Comparison of ENCODE assay signal across 8 cellular contexts in genomic region chr3:49674491-49674983, GRCh38. TPM values are rescaled to one million over a fixed set of nuclear protein-coding genes. Genes with fewer than 3 reads are reported as not detected.
DNase-seq lines count a peak whose midpoint lies in the region; ATAC-seq, FAIRE-seq and TF ChIP-seq lines count a peak whose summit lies in the region.

No MANE protein-coding gene starts in this region.

- no peaks in the 10 kb centered on the region for H3K27me3 Mint-ChIP-seq in activated CD4-positive, alpha-beta memory T cell treated with anti-CD3 and anti-CD28 coated beads, Interleukin-2, amount 10 ng/mL, durations not matched to agents 7 days and 5 days

- peak overlapping the region; percentile 97 for H3K27ac ChIP-seq in left ventricle myocardium inferior (replicated peaks)

- CTCF ChIA-PET in activated CD4-positive, alpha-beta memory T cell treated with anti-CD3 and anti-CD28 coated beads, Interleukin-2, amount 10 ng/mL, durations not matched to agents 7 days and 5 days (lab: Charles Lee), result interaction anchor here (2.2 kb wide), 1 partner anchor 135 kb away, joined by 9 read pairs; no protein-coding TSS in a partner anchor

- FAIRE-seq in GM19239 (lab: Jason Lieb, UNC), result peak; percentile 23

- peak; percentile 22 for ATAC-seq in HG03139 (IDR thresholded peaks at IDR 0.05; ENCODE audit: unreplicated experiment)

- H3K36me3 ChIP-seq in left ventricle myocardium inferior, result peaks cover 40% of the 10 kb centered on the region

- peaks cover 37% of the 10 kb centered on the region for H3K4me1 Mint-ChIP-seq in activated CD4-positive, alpha-beta memory T cell treated with anti-CD3 and anti-CD28 coated beads, Interleukin-2, amount 10 ng/mL, durations not matched to agents 7 days and 5 days

- no peaks in the 10 kb centered on the region for H3K9me3 Mint-ChIP-seq in activated CD4-positive, alpha-beta memory T cell treated with anti-CD3 and anti-CD28 coated beads, Interleukin-2, amount 10 ng/mL, durations not matched to agents 7 days and 5 days

- POLR2A ChIA-PET in activated CD4-positive, alpha-beta memory T cell treated with anti-CD3 and anti-CD28 coated beads, Interleukin-2, amount 10 ng/mL, durations not matched to agents 7 days and 5 days (lab: Charles Lee), result interaction anchor here (1.1 to 2.4 kb wide), 2 partner anchors 49 to 135 kb away, joined by 3 to 8 read pairs; partner anchors contain the start of gene GMPPB

- intact Hi-C loops in left ventricle myocardium inferior (cut with micrococcal nuclease), result no loop called here

- no peaks in the 10 kb centered on the region for H3K27me3 ChIP-seq in left ventricle myocardium inferior (ENCODE audit: low read depth)

- H3K4me1 ChIP-seq in left ventricle myocardium inferior, result peaks cover 33% of the 10 kb centered on the region

- TF ChIP-seq CTCF in left ventricle myocardium inferior (IDR thresholded peaks at IDR 0.05; ENCODE audit: borderline replicate concordance), result peak; percentile 17

- peak overlapping the region; percentile 91 for H3K4me3 Mint-ChIP-seq in activated CD4-positive, alpha-beta memory T cell treated with anti-CD3 and anti-CD28 coated beads, Interleukin-2, amount 10 ng/mL, durations not matched to agents 7 days and 5 days

- peaks cover 22% of the 10 kb centered on the region for H3K36me3 Mint-ChIP-seq in activated CD4-positive, alpha-beta memory T cell treated with anti-CD3 and anti-CD28 coated beads, Interleukin-2, amount 10 ng/mL, durations not matched to agents 7 days and 5 days (ENCODE audit: low read depth)

- peak overlapping the region; percentile 98 for H3K27ac Mint-ChIP-seq in activated CD4-positive, alpha-beta memory T cell treated with anti-CD3 and anti-CD28 coated beads, Interleukin-2, amount 10 ng/mL, durations not matched to agents 7 days and 5 days

- DNase-seq in GM19239 (ENCODE audit: insufficient read length, low spot score) (no peak), left ventricle myocardium inferior (no peak), UCSD-AML1 (lab: John Stamatoyannopoulos, UW; ENCODE audit: unreplicated experiment) (no peak), mucosa of gallbladder (ENCODE audit: low spot score) (no peak), SK-N-DZ (ENCODE audit: low spot score) (no peak)
- no peak for DNase-seq in activated CD4-positive, alpha-beta memory T cell treated with anti-CD3 and anti-CD28 coated beads, Interleukin-2, amount 10 ng/mL, durations not matched to agents 7 days and 5 days
- peak; percentile 60 for DNase-seq in stimulated activated CD4-positive, alpha-beta T cell treated with anti-CD3 and anti-CD28 coated beads, Interleukin-15, amount 100 ng/mL, for 24 hours

- H3K4me3 ChIP-seq in left ventricle myocardium inferior, result peak overlapping the region; percentile 88

- H3K9me3 ChIP-seq in left ventricle myocardium inferior (replicated peaks), result no peaks in the 10 kb centered on the region

RNA-seq across cellular contexts. Expression of gene APEH, which starts 0.4 kb away (rescaled TPM):
- total RNA-seq in activated CD4-positive, alpha-beta memory T cell treated with anti-CD3 and anti-CD28 coated beads, Interleukin-2, amount 10 ng/mL, durations not matched to agents 7 days and 5 days, result 100 to 1,000 TPM; 132 to 136 TPM
- 99.0 TPM for total RNA-seq in left ventricle myocardium inferior
- total RNA-seq in mucosa of gallbladder, result 128 TPM
- polyA plus RNA-seq in SK-N-DZ (2014; cell fraction: cytosol; rRNA removed), result 57.0 and 60.5 TPM in 2 replicates
- 167 and 174 TPM in 2 replicates for polyA plus RNA-seq in SK-N-DZ (2014; cell fraction: nucleus; rRNA removed)

RNA-seq across cellular contexts. Expression of gene MST1, which starts 14.7 kb away (rescaled TPM):
- 10 to 100 TPM in 1 of 2 experiments, 1 to 10 TPM in 1; 8.6 to 12.4 TPM for total RNA-seq in activated CD4-positive, alpha-beta memory T cell treated with anti-CD3 and anti-CD28 coated beads, Interleukin-2, amount 10 ng/mL, durations not matched to agents 7 days and 5 days
- 5.4 TPM for total RNA-seq in left ventricle myocardium inferior
- 45.5 TPM for total RNA-seq in mucosa of gallbladder
- polyA plus RNA-seq in SK-N-DZ (2014; cell fraction: cytosol; rRNA removed), result 2.6 and 6.7 TPM in 2 replicates
- polyA plus RNA-seq in SK-N-DZ (2014; cell fraction: nucleus; rRNA removed), result 96.5 and 100 TPM in 2 replicates

RNA-seq across cellular contexts. Expression of gene RNF123, which starts 14.8 kb away (rescaled TPM):
- 10 to 100 TPM; 35.5 to 38.3 TPM for total RNA-seq in activated CD4-positive, alpha-beta memory T cell treated with anti-CD3 and anti-CD28 coated beads, Interleukin-2, amount 10 ng/mL, durations not matched to agents 7 days and 5 days
- total RNA-seq in left ventricle myocardium inferior (48.6 TPM), mucosa of gallbladder (55.6 TPM)
- polyA plus RNA-seq in SK-N-DZ (2014; cell fraction: cytosol; rRNA removed), result 14.9 and 15.5 TPM in 2 replicates
- 48.4 and 67.6 TPM in 2 replicates for polyA plus RNA-seq in SK-N-DZ (2014; cell fraction: nucleus; rRNA removed)

RNA-seq across cellular contexts. Expression of gene AMIGO3, which starts 44.9 kb away (rescaled TPM):
- total RNA-seq in activated CD4-positive, alpha-beta memory T cell treated with anti-CD3 and anti-CD28 coated beads, Interleukin-2, amount 10 ng/mL, durations not matched to agents 7 days and 5 days, result under 1 TPM; 0.23 to 0.28 TPM
- total RNA-seq in left ventricle myocardium inferior (not detected), mucosa of gallbladder (0.43 TPM)
- polyA plus RNA-seq in SK-N-DZ (2014; cell fraction: cytosol; rRNA removed), result 0.44 and 0.86 TPM in 2 replicates
- polyA plus RNA-seq in SK-N-DZ (2014; cell fraction: nucleus; rRNA removed), result 0.57 and 0.58 TPM in 2 replicates

RNA-seq across cellular contexts. Expression of gene GMPPB, which starts 49.2 kb away (rescaled TPM):
- total RNA-seq in activated CD4-positive, alpha-beta memory T cell treated with anti-CD3 and anti-CD28 coated beads, Interleukin-2, amount 10 ng/mL, durations not matched to agents 7 days and 5 days, result 10 to 100 TPM; 48.2 to 49.0 TPM
- total RNA-seq in left ventricle myocardium inferior (15.1 TPM), mucosa of gallbladder (51.9 TPM)
- polyA plus RNA-seq in SK-N-DZ (2014; cell fraction: cytosol; rRNA removed), result 14.8 and 19.7 TPM in 2 replicates
- 16.3 and 21.8 TPM in 2 replicates for polyA plus RNA-seq in SK-N-DZ (2014; cell fraction: nucleus; rRNA removed)
